In the genomic region with DNA sequence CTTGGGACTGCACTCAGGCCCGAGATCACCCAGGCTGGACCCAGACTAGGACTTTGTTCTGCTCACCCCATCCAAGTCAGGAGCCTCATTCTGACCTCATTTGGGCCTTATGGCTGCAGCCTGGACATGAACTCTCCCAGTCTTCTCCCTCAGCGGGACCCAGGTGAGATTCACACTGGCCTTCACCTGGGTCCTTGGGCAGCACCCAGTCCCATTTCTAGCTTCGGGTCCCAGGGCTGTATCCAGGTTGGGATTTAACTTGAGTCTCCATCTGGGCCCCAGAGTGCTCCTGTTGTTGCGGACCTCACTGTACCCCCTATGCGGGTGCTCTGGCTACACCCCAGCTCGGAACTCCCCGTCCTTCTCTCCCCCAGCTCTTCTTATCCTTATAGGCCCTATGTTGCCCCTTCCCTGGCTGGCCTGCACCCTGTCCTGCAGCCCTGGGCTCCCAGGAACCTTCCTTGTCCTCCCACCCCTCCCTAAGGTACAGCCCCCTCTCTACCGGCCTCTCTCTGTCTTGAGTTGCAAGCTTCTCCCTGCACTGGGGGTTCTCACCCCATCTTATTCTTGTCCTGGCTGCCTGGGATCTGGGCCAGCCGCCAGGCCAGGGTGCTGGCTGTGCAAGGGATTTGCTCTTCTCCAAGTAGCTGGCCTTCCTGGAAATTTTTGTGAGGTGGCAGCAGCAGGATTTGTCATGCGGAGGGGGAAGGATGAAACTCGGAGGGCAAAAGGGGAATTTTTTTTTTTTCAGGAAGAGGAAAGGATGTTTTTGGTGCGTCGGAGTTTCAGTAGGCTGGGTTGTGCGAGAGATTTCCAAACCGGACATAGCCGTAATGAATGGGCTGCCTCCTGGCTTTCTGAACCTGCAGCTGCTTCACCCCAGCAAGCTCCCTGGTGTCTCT, we compare ENCODE assay signal across 8 cellular contexts. TPM values are rescaled to one million over a fixed set of nuclear protein-coding genes. Genes with fewer than 3 reads are reported as not detected.
A peak's percentile ranks its signal among the peaks of the same experiment; 100 is the strongest.
DNase-seq lines count a peak whose midpoint lies in the region; ATAC-seq, FAIRE-seq and TF ChIP-seq lines count a peak whose summit lies in the region.

No MANE protein-coding gene starts in this region.

- DNase-seq in fibroblast of mammary gland (ENCODE audit: low read depth) (peak; percentile 69), pancreas (peak in 3 of 6 donors; percentile 58 to 70 (median 64)), H4 (ENCODE audit: low spot score) (no peak)

- no peak overlapping the region for H2AFZ ChIP-seq in ACC112 (ENCODE audit: low read length, unreplicated experiment)

- intact Hi-C loops in pancreas (cut with DNase I): no loop called here

- H3K27ac ChIP-seq in ACC112 (ENCODE audit: low read depth, low read length) (peak overlapping the region; percentile 95), VCaP (peak overlapping the region; percentile 84), pancreas (peak overlapping the region; percentile 80 to 99 (median 88))

- H3K4me3 ChIP-seq in ACC112 (ENCODE audit: low read depth, low read length): peak overlapping the region; percentile 79
- peak overlapping the region; percentile 80 for H3K4me3 ChIP-seq in GM12875 (ENCODE audit: low read depth, low read length)
- H3K4me3 ChIP-seq in fibroblast of mammary gland (ENCODE audit: control insufficient read depth, low read depth, low read length): peak overlapping the region; percentile 84
- peak overlapping the region; percentile 73 to 90 (median 84) for H3K4me3 ChIP-seq in pancreas

- H3K79me2 ChIP-seq in ACC112 (ENCODE audit: control insufficient read depth, insufficient read depth, low read length, unreplicated experiment): peaks cover 54% of the 10 kb centered on the region

- H3K4me1 ChIP-seq in ACC112 (ENCODE audit: control insufficient read depth, insufficient read depth, low read length, unreplicated experiment): peaks cover 58% of the 10 kb centered on the region
- H3K4me1 ChIP-seq in pancreas: peaks cover 32 to 40% (median 36%) of the 10 kb centered on the region in 3 donors

- 0 to 1% methylated on average over 16 of the region's 16 CpGs for WGBS in pancreas, 2 donors

- H3K9me3 ChIP-seq in pancreas: no peaks in the 10 kb centered on the region

- H3K27me3 ChIP-seq in ACC112 (ENCODE audit: insufficient read depth, low read length) (no peaks in the 10 kb centered on the region), pancreas (no peaks in the 10 kb centered on the region)

- FAIRE-seq in pancreas (lab: Jason Lieb, UNC): no peak

- H3K36me3 ChIP-seq in ACC112 (ENCODE audit: insufficient read depth, low read length) (no peaks in the 10 kb centered on the region), pancreas (no peaks in the 10 kb centered on the region)

- ATAC-seq in pancreas (no peak), HG03342 (IDR thresholded peaks at IDR 0.05; ENCODE audit: unreplicated experiment) (no peak), HG02571 (IDR thresholded peaks at IDR 0.05; ENCODE audit: unreplicated experiment) (no peak)

- TF ChIP-seq CTCF in GM12875 (IDR thresholded peaks at IDR 0.05; ENCODE audit: borderline replicate concordance, insufficient read depth, low read depth, low read length) (no peak), VCaP (conservative IDR thresholded peaks at IDR 0.05) (no peak), fibroblast of mammary gland (conservative IDR thresholded peaks at IDR 0.05; ENCODE audit: control insufficient read depth, insufficient read depth, low read depth, low read length) (no peak), pancreas (IDR thresholded peaks at IDR 0.05) (no peak)

RNA-seq across cellular contexts. Expression of a gene that starts 0.9 kb away (rescaled TPM):
- 10 to 100 TPM; 16.4 to 25.0 (median 19.9) TPM for total RNA-seq in pancreas
- polyA plus RNA-seq in pancreas: 10 to 100 TPM; 21.9 to 40.9 TPM
- 5.8 and 7.6 TPM in 2 replicates for total RNA-seq in H4 (2014; rRNA removed; shearing (Covaris generic))

RNA-seq across cellular contexts. Expression of a gene that starts 32.2 kb away (rescaled TPM):
- 1 to 10 TPM; 3.1 to 8.3 (median 5.3) TPM for total RNA-seq in pancreas
- polyA plus RNA-seq in pancreas: 1 to 10 TPM; 2.3 TPM
- 0.21 and 0.81 TPM in 2 replicates for total RNA-seq in H4 (2014; rRNA removed; shearing (Covaris generic))
